10 cellular contexts compared by ENCODE assay signal in genomic region chr3:69203631-69204314, GRCh38.
DNase-seq lines count a peak whose midpoint lies in the region; ATAC-seq, FAIRE-seq and TF ChIP-seq lines count a peak whose summit lies in the region.
"Had no signal": no experiment of that assay in that cellular context is flagged by ENCODE, and none has a peak within 500 bp of the region (broad histone marks: within the 10 kb centered on the region; RNA-seq: fewer than 3 reads in every experiment).

No MANE protein-coding gene starts in this region.

- ATAC-seq in GM18868 (IDR thresholded peaks at IDR 0.05; ENCODE audit: unreplicated experiment) (peak; percentile 3), GM21619 (IDR thresholded peaks at IDR 0.05; ENCODE audit: unreplicated experiment) (peak; percentile 6), GM18498 (IDR thresholded peaks at IDR 0.05; ENCODE audit: unreplicated experiment) (no peak)
- ATAC-seq: HCT116 had no signal

- peak overlapping the region; percentile 63 for H3K4me3 ChIP-seq in OCI-LY3 (ENCODE audit: low read length)
- H3K4me3 ChIP-seq in keratinocyte (ENCODE audit: control insufficient read depth in 2 of 3, extremely low read depth in 1 of 3, insufficient read depth in 2 of 3, low read depth in 1 of 3, low read length in 3 of 3), result peak overlapping the region in 2 of 3 experiments; percentile 31 to 55

- DNase-seq in keratinocyte (ENCODE audit: low read depth, low spot score), result peak; percentile 73
- DNase-seq in NCI-H1105 treated with DMSO at 0.1 percent for 48 hours (lab: John Stamatoyannopoulos, UW), result no peak
- DNase-seq in NAMALWA (ENCODE audit: low spot score), result no peak
- DNase-seq: MV-4-11, SHP77 had no signal

- no peaks in the 10 kb centered on the region for H3K9me1 ChIP-seq in keratinocyte (ENCODE audit: control insufficient read depth, extremely low read depth, insufficient read depth, low read length)

- H2AFZ ChIP-seq in OCI-LY3 (ENCODE audit: low read depth, low read length), result peak overlapping the region; percentile 43
- peak overlapping the region; percentile 37 for H2AFZ ChIP-seq in keratinocyte (ENCODE audit: control insufficient read depth, low read length)

- H3K79me2 ChIP-seq in OCI-LY3 (ENCODE audit: low read length) (no peaks in the 10 kb centered on the region), keratinocyte (ENCODE audit: control insufficient read depth, insufficient read depth, low read length) (peaks cover 3% of the 10 kb centered on the region)

- no peaks in the 10 kb centered on the region for H3K9me3 ChIP-seq in OCI-LY3 (ENCODE audit: insufficient read depth, low read length)
- no peaks in the 10 kb centered on the region for H3K9me3 ChIP-seq in keratinocyte (ENCODE audit: control insufficient read depth, low read depth, low read length)

- H3K27ac ChIP-seq in OCI-LY3 (ENCODE audit: low read length), result peak overlapping the region; percentile 6; the same call in 1 of the 2 replicates
- peak overlapping the region; percentile 99 for H3K27ac ChIP-seq in keratinocyte (ENCODE audit: control insufficient read depth, insufficient read depth, low read length)

- FAIRE-seq in keratinocyte (lab: Jason Lieb, UNC), result peak; percentile 92

- H3K4me1 ChIP-seq in OCI-LY3 (ENCODE audit: low read length), result peaks cover 37% of the 10 kb centered on the region
- peaks cover 40% of the 10 kb centered on the region for H3K4me1 ChIP-seq in keratinocyte (ENCODE audit: control insufficient read depth, extremely low read depth, insufficient read depth, low read length)

- H3K4me2 ChIP-seq in OCI-LY3 (ENCODE audit: low read length), result peak overlapping the region; percentile 96
- peak overlapping the region; percentile 90 for H3K4me2 ChIP-seq in keratinocyte (ENCODE audit: control insufficient read depth, extremely low read depth, insufficient read depth, low read depth, low read length)

- H3K9ac ChIP-seq in OCI-LY3 (ENCODE audit: low read length) (peak overlapping the region; percentile 32; the same call in 1 of the 2 replicates), keratinocyte (ENCODE audit: control insufficient read depth, extremely low read depth, insufficient read depth, low read length) (peak overlapping the region; percentile 67)

- dilution Hi-C loops in keratinocyte (cut with MboI; ENCODE audit: extremely low pct_ligation_motif_present, low sequenced_read_pairs), result no loop called here

- TF ChIP-seq CTCF in OCI-LY3 (IDR thresholded peaks at IDR 0.05; ENCODE audit: low read depth, low read length) (no peak), keratinocyte (optimal IDR thresholded peaks at IDR 0.05 in 1 of 3, IDR thresholded peaks at IDR 0.05 in 1 of 3, conservative IDR thresholded peaks at IDR 0.05 in 1 of 3; ENCODE audit: extremely low read depth in 1 of 3, insufficient read depth in 2 of 3, low read length in 3 of 3) (no peak)

- H3K27me3 ChIP-seq in OCI-LY3 (ENCODE audit: low read depth, low read length), result peaks cover 4% of the 10 kb centered on the region; the same call in 1 of the 2 replicates
- no peaks in the 10 kb centered on the region for H3K27me3 ChIP-seq in keratinocyte (ENCODE audit: control insufficient read depth, extremely low read depth, insufficient read depth, low read length)

- H3K36me3 ChIP-seq in OCI-LY3 (replicated peaks; ENCODE audit: low read depth, low read length) (no peaks in the 10 kb centered on the region), keratinocyte (ENCODE audit: control insufficient read depth in 2 of 2, extremely low read depth in 1 of 2, insufficient read depth in 2 of 2, low read length in 2 of 2) (no peaks in the 10 kb centered on the region)

- H4K20me1 ChIP-seq in OCI-LY3 (ENCODE audit: insufficient read depth, low read length) (no peaks in the 10 kb centered on the region), keratinocyte (ENCODE audit: control insufficient read depth, extremely low read depth, insufficient read depth, low read length) (no peaks in the 10 kb centered on the region)
